Comparison of ENCODE assay signal across 27 cellular contexts in the genomic region with DNA sequence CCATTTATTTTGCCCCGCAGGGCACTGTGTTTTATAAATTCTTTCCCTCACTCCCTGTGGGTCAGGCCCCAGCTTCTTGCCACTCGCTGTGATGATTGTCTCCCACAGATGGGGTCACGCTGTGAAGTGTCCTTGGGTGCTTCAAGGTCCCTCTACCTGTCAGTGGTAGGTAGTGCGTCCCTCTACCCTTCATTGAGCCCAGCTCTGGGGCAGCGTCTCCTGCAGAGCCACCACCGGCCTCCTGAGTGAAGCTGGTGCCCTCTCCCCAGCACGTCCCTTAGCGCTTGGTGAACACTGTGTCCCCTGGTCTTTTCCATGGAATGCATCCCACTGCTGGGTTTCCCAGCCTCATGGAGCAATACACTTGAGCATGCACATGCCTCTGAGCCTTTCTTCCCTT.
DNase-seq lines count a peak whose midpoint lies in the region; TF ChIP-seq lines count a peak whose summit lies in the region.
"Had no signal": no experiment of that assay in that cellular context is flagged by ENCODE, and none has a peak within 500 bp of the region (broad histone marks: within the 10 kb centered on the region; RNA-seq: fewer than 3 reads in every experiment).

No MANE protein-coding gene starts in this region.

- H3K4me3 Mint-ChIP-seq in endodermal cell: no peak overlapping the region
- H3K4me3 Mint-ChIP-seq: activated CD4-positive, alpha-beta T cell treated with anti-CD3 and anti-CD28 coated beads, Interleukin-2, amount 10 ng/mL, durations not matched to agents 7 days and 5 days; dendritic cell treated with granulocyte-macrophage colony-stimulating factor and Interleukin-4, amounts not matched to agents 40 ng/mL and 50 ng/mL, for 4 days; nephron progenitor cell had no signal

- H3K36me3 ChIP-seq in MM.1S (replicated peaks; ENCODE audit: insufficient read depth, low read length) (no peaks in the 10 kb centered on the region), endodermal cell (ENCODE audit: control insufficient read depth, insufficient read depth, low read length) (no peaks in the 10 kb centered on the region), uterus (no peaks in the 10 kb centered on the region)
- H3K36me3 ChIP-seq: ascending aorta, BLaER1, right atrium auricular region, spleen had no signal

- peaks cover 10% of the 10 kb centered on the region for H3F3A ChIP-seq in MM.1S (ENCODE audit: insufficient read depth, low read length)

- 84 to 91% methylated on average over 6 to 8 of the region's 8 CpGs for WGBS in endodermal cell (ENCODE audit: insufficient coverage in 1 of 2, insufficient read length in 1 of 2), 2 experiments

- no peaks in the 10 kb centered on the region for H3K79me2 ChIP-seq in MM.1S (ENCODE audit: low read length)
- H3K79me2 ChIP-seq: parathyroid adenoma had no signal

- no peaks in the 10 kb centered on the region for H3K4me1 Mint-ChIP-seq in endodermal cell

- DNase-seq in MM.1S (no peak), endodermal cell (peak; percentile 66), RWPE1 (ENCODE audit: low spot score) (no peak), uterus (no peak), NCI-H748 treated with DMSO at 0.1 percent for 48 hours (lab: John Stamatoyannopoulos, UW) (no peak)
- no peak for DNase-seq in stimulated activated CD4-positive, alpha-beta T cell treated with anti-CD3 and anti-CD28 coated beads, Interleukin-12 subunit alpha, Interleukin-12 subunit beta, amount 100 ng/mL, for 4 hours
- DNase-seq: ACHN; activated CD4-positive, alpha-beta T cell treated with anti-CD3 and anti-CD28 coated beads, Interleukin-2, amount 10 ng/mL, durations not matched to agents 7 days and 5 days; activated naive CD4-positive, alpha-beta T cell treated with anti-CD3 and anti-CD28 coated beads, Interleukin-2, amount 50 U/mL, for 16 hours; HCEC 1CT; mucosa of descending colon; MV-4-11; NCI-H187; NCI-H526 treated with DMSO at 0.1 percent for 48 hours; nephron progenitor cell; spleen; stimulated activated CD4-positive, alpha-beta T cell treated with anti-CD3 and anti-CD28 coated beads, Interleukin-4, amount 100 ng/mL, for 1 hour; stimulated activated naive CD4-positive, alpha-beta T cell had no signal

- no peak overlapping the region for H2AFZ ChIP-seq in MM.1S (ENCODE audit: low read length)
- H2AFZ ChIP-seq: parathyroid adenoma had no signal

- H3K9ac ChIP-seq in MM.1S (ENCODE audit: low read length) (no peak overlapping the region), endodermal cell (ENCODE audit: extremely low read depth, low read length, poor library complexity, severe bottlenecking) (no peak overlapping the region)
- H3K9ac ChIP-seq: BLaER1, KMS-11, parathyroid adenoma had no signal

- CTCF ChIA-PET in RWPE1 (lab: Yijun Ruan, JAX): no interaction called here

- peak; percentile 8; the same call in 1 of the 2 replicates for TF ChIP-seq CTCF in C4-2B (conservative IDR thresholded peaks at IDR 0.05)
- 0 out of 2 replicates have a peak, but pooled peaks have one; percentile 20 for TF ChIP-seq CTCF in GM12875 (IDR thresholded peaks at IDR 0.05; ENCODE audit: borderline replicate concordance, insufficient read depth, low read depth, low read length)
- TF ChIP-seq CTCF in MM.1S (IDR thresholded peaks at IDR 0.05; ENCODE audit: low read length): no peak
- TF ChIP-seq CTCF in endodermal cell (conservative IDR thresholded peaks at IDR 0.05): peak; percentile 64
- no peak for TF ChIP-seq CTCF in RWPE1 (conservative IDR thresholded peaks at IDR 0.05; ENCODE audit: low read depth)
- no peak for TF ChIP-seq CTCF in uterus (IDR thresholded peaks at IDR 0.05)

- H3K4me2 ChIP-seq in MM.1S (ENCODE audit: low read depth, low read length): peak overlapping the region; percentile 71
- H3K4me2 ChIP-seq: BLaER1, KMS-11 had no signal

- H3K27ac ChIP-seq in C4-2B: no peak overlapping the region
- H3K27ac ChIP-seq in MM.1S (ENCODE audit: low read length): no peak overlapping the region; the same call in 1 of the 2 replicates
- H3K27ac ChIP-seq in endodermal cell (ENCODE audit: low read depth, low read length): no peak overlapping the region
- no peak overlapping the region for H3K27ac ChIP-seq in RWPE1
- H3K27ac ChIP-seq in uterus: no peak overlapping the region
- H3K27ac ChIP-seq: ascending aorta, BLaER1, KMS-11, parathyroid adenoma, right atrium auricular region, SK-N-MC, spleen had no signal

- POLR2A ChIA-PET in RWPE1 (lab: Yijun Ruan, JAX; ENCODE audit: low non-redundant PET): no interaction called here

- H3K4me3 ChIP-seq in GM12875 (ENCODE audit: low read depth, low read length) (no peak overlapping the region), MM.1S (ENCODE audit: low read length) (no peak overlapping the region), endodermal cell (ENCODE audit: low read length) (no peak overlapping the region), uterus (no peak overlapping the region)
- H3K4me3 ChIP-seq: ascending aorta, BLaER1, mucosa of descending colon, right atrium auricular region, SK-N-MC, spleen had no signal

- H3K4me1 ChIP-seq in MM.1S (ENCODE audit: low read length): peaks cover 29% of the 10 kb centered on the region
- no peaks in the 10 kb centered on the region for H3K4me1 ChIP-seq in endodermal cell (ENCODE audit: control insufficient read depth, insufficient read depth, low read length)
- no peaks in the 10 kb centered on the region for H3K4me1 ChIP-seq in uterus
- H3K4me1 ChIP-seq: ascending aorta, parathyroid adenoma, right atrium auricular region, spleen had no signal

- H3K9me3 Mint-ChIP-seq in endodermal cell: no peaks in the 10 kb centered on the region
- H3K9me3 Mint-ChIP-seq: activated CD4-positive, alpha-beta T cell treated with anti-CD3 and anti-CD28 coated beads, Interleukin-2, amount 10 ng/mL, durations not matched to agents 7 days and 5 days; dendritic cell treated with granulocyte-macrophage colony-stimulating factor and Interleukin-4, amounts not matched to agents 40 ng/mL and 50 ng/mL, for 4 days had no signal

- H3K27me3 ChIP-seq in MM.1S (replicated peaks; ENCODE audit: insufficient read depth, low read length): no peaks in the 10 kb centered on the region
- H3K27me3 ChIP-seq in endodermal cell (ENCODE audit: control insufficient read depth, insufficient read depth, low read length, poor library complexity, severe bottlenecking): no peaks in the 10 kb centered on the region
- H3K27me3 ChIP-seq in uterus: no peaks in the 10 kb centered on the region
- H3K27me3 ChIP-seq: ascending aorta, BLaER1, right atrium auricular region, spleen had no signal

- no peak overlapping the region for H3K27ac Mint-ChIP-seq in endodermal cell
- H3K27ac Mint-ChIP-seq: activated CD4-positive, alpha-beta T cell treated with anti-CD3 and anti-CD28 coated beads, Interleukin-2, amount 10 ng/mL, durations not matched to agents 7 days and 5 days; dendritic cell treated with granulocyte-macrophage colony-stimulating factor and Interleukin-4, amounts not matched to agents 40 ng/mL and 50 ng/mL, for 4 days; nephron progenitor cell had no signal

- no peaks in the 10 kb centered on the region for H3K36me3 Mint-ChIP-seq in endodermal cell (ENCODE audit: low read depth)

- intact Hi-C loops in uterus (cut with DNase I; ENCODE audit: low total_unique reads): no loop called here

- H3K9me3 ChIP-seq in MM.1S (replicated peaks; ENCODE audit: insufficient read depth, low read length) (no peaks in the 10 kb centered on the region), endodermal cell (ENCODE audit: control insufficient read depth, low read length) (no peaks in the 10 kb centered on the region), uterus (no peaks in the 10 kb centered on the region)
- H3K9me3 ChIP-seq: ascending aorta, mucosa of descending colon, right atrium auricular region, spleen had no signal

- TF ChIP-seq POLR2A in uterus (IDR thresholded peaks at IDR 0.05): no peak

- no peaks in the 10 kb centered on the region for H4K20me1 ChIP-seq in MM.1S (ENCODE audit: insufficient read depth, low read length)
- H4K20me1 ChIP-seq: BLaER1 had no signal

- peaks cover 11% of the 10 kb centered on the region for H3K27me3 Mint-ChIP-seq in endodermal cell (ENCODE audit: insufficient read depth)
- H3K27me3 Mint-ChIP-seq: activated CD4-positive, alpha-beta T cell treated with anti-CD3 and anti-CD28 coated beads, Interleukin-2, amount 10 ng/mL, durations not matched to agents 7 days and 5 days had no signal

- H3K9me2 ChIP-seq in MM.1S (replicated peaks; ENCODE audit: insufficient read depth, low read length): no peaks in the 10 kb centered on the region

Comparison
In these comparisons a context has a peak if more than half of its experiments do, and no peak if none do; other contexts are left out.
1. CTCF ChIP-seq: peak in C4-2B (single experiment), GM12875 (single experiment) and endodermal cell (single experiment); none in MM.1S (single experiment), RWPE1 (single experiment) and uterus (0 of 4).